10 cellular contexts compared by ENCODE assay signal in the genomic region with DNA sequence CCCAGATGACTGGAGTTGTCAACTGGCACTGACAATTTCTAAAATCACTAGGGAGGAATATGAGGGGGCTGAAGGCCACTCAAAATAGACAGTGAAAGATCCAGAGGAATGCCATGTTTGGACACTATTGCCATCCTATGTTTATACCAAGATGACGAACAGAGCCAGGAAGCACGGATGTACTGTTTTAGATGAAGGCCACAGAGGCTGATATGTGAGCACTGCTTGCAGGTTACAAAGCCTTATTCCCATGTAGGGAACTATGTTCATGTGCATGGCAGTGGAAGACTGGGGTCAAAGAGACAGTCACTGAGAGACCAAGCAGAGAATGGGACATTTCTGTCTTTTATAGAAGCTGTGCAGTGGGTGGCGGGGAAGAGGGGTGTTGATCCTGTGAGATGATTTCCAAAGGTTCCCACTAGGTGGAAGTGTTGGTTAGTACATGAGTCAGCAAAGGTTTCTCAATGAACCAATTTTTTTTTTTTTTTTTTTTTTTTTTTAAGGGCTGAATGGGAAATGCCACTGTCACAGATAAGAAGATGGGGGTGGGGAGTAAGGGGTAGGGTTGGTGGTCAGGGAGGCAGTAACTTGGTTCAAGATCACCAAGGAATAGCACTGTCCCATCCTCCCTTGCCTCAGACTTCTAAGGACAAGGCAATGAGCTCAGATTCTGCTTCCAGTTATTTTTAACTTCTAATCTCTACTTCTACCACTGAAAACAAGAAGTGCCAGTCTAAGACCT. TPM values are rescaled to one million over a fixed set of nuclear protein-coding genes. Genes with fewer than 3 reads are reported as not detected.
DNase-seq lines count a peak whose midpoint lies in the region; ATAC-seq and TF ChIP-seq lines count a peak whose summit lies in the region.
"Had no signal": no experiment of that assay in that cellular context is flagged by ENCODE, and none has a peak within 500 bp of the region (broad histone marks: within the 10 kb centered on the region; RNA-seq: fewer than 3 reads in every experiment).

No MANE protein-coding gene starts in this region.

- H3K9me3 Mint-ChIP-seq in mesothelial cell of epicardium = no peaks in the 10 kb centered on the region
- H3K9me3 Mint-ChIP-seq: naive thymus-derived CD8-positive, alpha-beta T cell; T-helper 1 cell treated with Interleukin-12 subunit alpha and Interleukin-12 subunit beta and Interleukin-4 antibody, amounts not matched to agents 30 μg/mL and 1 μg/mL, for 36 hours had no signal

- no peak overlapping the region for H3K27ac Mint-ChIP-seq in mesothelial cell of epicardium
- H3K27ac Mint-ChIP-seq: naive thymus-derived CD8-positive, alpha-beta T cell; T-helper 1 cell treated with Interleukin-12 subunit alpha and Interleukin-12 subunit beta and Interleukin-4 antibody, amounts not matched to agents 30 μg/mL and 1 μg/mL, for 36 hours had no signal

- no peak overlapping the region for H3K4me3 Mint-ChIP-seq in mesothelial cell of epicardium
- H3K4me3 Mint-ChIP-seq: naive thymus-derived CD8-positive, alpha-beta T cell; T-helper 1 cell treated with Interleukin-12 subunit alpha and Interleukin-12 subunit beta and Interleukin-4 antibody, amounts not matched to agents 30 μg/mL and 1 μg/mL, for 36 hours had no signal

- H3K4me1 Mint-ChIP-seq in mesothelial cell of epicardium = peaks cover 1% of the 10 kb centered on the region
- H3K4me1 Mint-ChIP-seq: naive thymus-derived CD8-positive, alpha-beta T cell had no signal

- DNase-seq in DMS53 (lab: John Stamatoyannopoulos, UW) (peak; percentile 82), HS-5 (ENCODE audit: low read depth) (peak; percentile 15), OCI-M1 (lab: John Stamatoyannopoulos, UW) (peak; percentile 93), epidermal melanocyte (ENCODE audit: insufficient read length, low spot score) (peak; percentile 38), mesothelial cell of epicardium (ENCODE audit: low spot score in 2 of 2, unreplicated experiment in 2 of 2) (no peak)
- no peak for DNase-seq in central memory CD4-positive, alpha-beta T cell

- H3K27me3 Mint-ChIP-seq in mesothelial cell of epicardium (ENCODE audit: low read depth) = peaks cover 48% of the 10 kb centered on the region

- no peaks in the 10 kb centered on the region for H3K36me3 Mint-ChIP-seq in mesothelial cell of epicardium
- H3K36me3 Mint-ChIP-seq: naive thymus-derived CD8-positive, alpha-beta T cell had no signal

- ATAC-seq in HG02973 (IDR thresholded peaks at IDR 0.05; ENCODE audit: unreplicated experiment) (no peak), GM18873 (IDR thresholded peaks at IDR 0.05; ENCODE audit: low FRiP score, unreplicated experiment) (no peak)
- ATAC-seq: naive thymus-derived CD8-positive, alpha-beta T cell had no signal

- peak; percentile 49 for TF ChIP-seq CTCF in mesothelial cell of epicardium (IDR thresholded peaks at IDR 0.05; ENCODE audit: unreplicated experiment)

RNA-seq across cellular contexts. Expression of gene MOCS1, which starts 46.7 kb away (rescaled TPM):
- 3.3 to 4.1 TPM (median 3.8 TPM) in 3 replicates for total RNA-seq in mesothelial cell of epicardium

Comparison
In these comparisons a context has a peak if more than half of its experiments do, and no peak if none do; other contexts are left out.
1. DNase-seq: peak in DMS53 (single experiment), HS-5 (single experiment), OCI-M1 (single experiment) and epidermal melanocyte (single experiment); none in mesothelial cell of epicardium (0 of 2) and central memory CD4-positive, alpha-beta T cell (single experiment).